Comparison of ENCODE assay signal across 12 cellular contexts in the genomic region with DNA sequence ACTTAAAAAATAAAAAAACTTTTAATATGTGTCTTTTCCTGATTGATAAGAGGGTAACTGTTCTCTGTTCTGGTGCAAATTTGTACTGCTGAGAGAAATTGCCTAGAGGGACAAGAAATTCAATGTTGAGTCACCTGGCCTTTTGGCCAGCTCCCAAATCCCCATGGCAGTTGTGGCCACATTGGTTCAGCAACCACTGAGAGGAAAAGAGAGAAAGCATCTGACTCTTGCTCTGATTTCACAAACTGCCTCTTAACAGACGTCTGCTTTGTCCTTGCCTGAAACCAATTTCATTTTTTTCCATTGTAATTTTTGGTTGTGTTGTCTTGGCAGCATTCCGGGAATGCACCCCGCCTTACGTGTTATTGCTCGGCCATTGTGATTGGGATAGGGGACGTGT. TPM values are rescaled to one million over a fixed set of nuclear protein-coding genes. Genes with fewer than 3 reads are reported as not detected.
A peak's percentile ranks its signal among the peaks of the same experiment; 100 is the strongest.
DNase-seq lines count a peak whose midpoint lies in the region; FAIRE-seq and TF ChIP-seq lines count a peak whose summit lies in the region.
"Had no signal": no experiment of that assay in that cellular context is flagged by ENCODE, and none has a peak within 500 bp of the region (broad histone marks: within the 10 kb centered on the region; RNA-seq: fewer than 3 reads in every experiment).

No MANE protein-coding gene starts in this region.

- TF ChIP-seq CTCF in foreskin fibroblast (IDR thresholded peaks at IDR 0.05; ENCODE audit: low read depth, low read length) = no peak

- peak; percentile 94 for FAIRE-seq in H54 (lab: Jason Lieb, UNC)
- FAIRE-seq: D721Med had no signal

- POLR2A ChIA-PET in CD4-positive, alpha-beta memory T cell (lab: Charles Lee; ENCODE audit: partially characterized antibody) = no interaction called here

- H3K4me1 Mint-ChIP-seq in activated naive CD4-positive, alpha-beta T cell treated with anti-CD3 and anti-CD28 coated beads for 36 hours (ENCODE audit: low read depth) = no peaks in the 10 kb centered on the region
- H3K4me1 Mint-ChIP-seq in CD4-positive, alpha-beta memory T cell = peaks cover 11 to 26% (median 18%) of the 10 kb centered on the region in 4 donors

- peaks cover 6% of the 10 kb centered on the region for H3K27me3 Mint-ChIP-seq in activated naive CD4-positive, alpha-beta T cell treated with anti-CD3 and anti-CD28 coated beads for 36 hours (ENCODE audit: low read depth)
- H3K27me3 Mint-ChIP-seq in CD4-positive, alpha-beta memory T cell = no peaks in the 10 kb centered on the region

- no peak overlapping the region for H3K27ac Mint-ChIP-seq in activated naive CD4-positive, alpha-beta T cell treated with anti-CD3 and anti-CD28 coated beads for 36 hours
- H3K27ac Mint-ChIP-seq in CD4-positive, alpha-beta memory T cell = no peak overlapping the region

- no peaks in the 10 kb centered on the region for H3K9me3 Mint-ChIP-seq in activated naive CD4-positive, alpha-beta T cell treated with anti-CD3 and anti-CD28 coated beads for 36 hours
- H3K9me3 Mint-ChIP-seq in CD4-positive, alpha-beta memory T cell = no peaks in the 10 kb centered on the region

- no peaks in the 10 kb centered on the region for H3K36me3 ChIP-seq in CD4-positive, alpha-beta memory T cell (ENCODE audit: insufficient read depth, low read length)
- H3K36me3 ChIP-seq: heart right ventricle had no signal

- H3K27ac ChIP-seq in CD4-positive, alpha-beta memory T cell (ENCODE audit: low read depth, low read length) = no peak overlapping the region
- H3K27ac ChIP-seq: heart right ventricle had no signal

- CTCF ChIA-PET in activated naive CD4-positive, alpha-beta T cell treated with anti-CD3 and anti-CD28 coated beads for 36 hours (lab: Charles Lee) = no interaction called here
- CTCF ChIA-PET in CD4-positive, alpha-beta memory T cell (lab: Charles Lee; ENCODE audit: partially characterized antibody) = no interaction called here

- no peak overlapping the region for H3K4me3 ChIP-seq in foreskin fibroblast (ENCODE audit: low read depth in 1 of 2, low read length in 2 of 2)
- no peak overlapping the region for H3K4me3 ChIP-seq in CD4-positive, alpha-beta memory T cell (ENCODE audit: low read length in 2 of 2)
- H3K4me3 ChIP-seq: heart right ventricle had no signal

- no peaks in the 10 kb centered on the region for H3K36me3 Mint-ChIP-seq in activated naive CD4-positive, alpha-beta T cell treated with anti-CD3 and anti-CD28 coated beads for 36 hours (ENCODE audit: low read depth)
- H3K36me3 Mint-ChIP-seq in CD4-positive, alpha-beta memory T cell = no peaks in the 10 kb centered on the region

- H3K9me3 ChIP-seq in CD4-positive, alpha-beta memory T cell (ENCODE audit: control insufficient read depth in 1 of 2, low read length in 2 of 2) = no peaks in the 10 kb centered on the region
- H3K9me3 ChIP-seq: heart right ventricle had no signal

- H3K4me1 ChIP-seq in CD4-positive, alpha-beta memory T cell (ENCODE audit: insufficient read depth, low read length) = peaks cover 13% of the 10 kb centered on the region

- H3K27me3 ChIP-seq in CD4-positive, alpha-beta memory T cell (ENCODE audit: insufficient read depth, low read length) = no peaks in the 10 kb centered on the region
- H3K27me3 ChIP-seq: heart right ventricle had no signal

- intact Hi-C loops in activated naive CD4-positive, alpha-beta T cell treated with anti-CD3 and anti-CD28 coated beads for 36 hours (cut with micrococcal nuclease) = no loop called here
- intact Hi-C loops in CD4-positive, alpha-beta memory T cell (cut with micrococcal nuclease) = no loop called here

- DNase-seq in A172 (ENCODE audit: low spot score) = peak; percentile 11
- peak; percentile 19 for DNase-seq in H54 (ENCODE audit: insufficient read length, low spot score)
- DNase-seq in SW480 (ENCODE audit: low spot score) = peak; percentile 89
- DNase-seq in foreskin fibroblast = peak; percentile 12 to 53
- DNase-seq in NCI-H526 treated with DMSO at 0.1 percent for 48 hours (lab: John Stamatoyannopoulos, UW) = no peak
- DNase-seq in effector CD8-positive, alpha-beta T cell (lab: John Stamatoyannopoulos, UW) = no peak
- DNase-seq in activated naive CD4-positive, alpha-beta T cell treated with anti-CD3 and anti-CD28 coated beads for 36 hours = no peak
- DNase-seq in CD4-positive, alpha-beta memory T cell = no peak
- DNase-seq: activated naive CD4-positive, alpha-beta T cell; NCI-H1694 treated with DMSO at 0.1 percent for 48 hours had no signal

- H3K4me3 Mint-ChIP-seq in activated naive CD4-positive, alpha-beta T cell treated with anti-CD3 and anti-CD28 coated beads for 36 hours = no peak overlapping the region
- no peak overlapping the region for H3K4me3 Mint-ChIP-seq in CD4-positive, alpha-beta memory T cell

- TF ChIP-seq POLR2A in H54 (IDR thresholded peaks at IDR 0.05; ENCODE audit: low read depth, low read length) = no peak

RNA-seq across cellular contexts. Expression of a gene that starts 42.4 kb away (rescaled TPM):
- not detected in 2 replicates for total RNA-seq in A172 (2014; rRNA removed; shearing (Covaris generic))
- total RNA-seq in activated naive CD4-positive, alpha-beta T cell treated with anti-CD3 and anti-CD28 coated beads for 36 hours = under 1 TPM; 0.02 to 0.05 TPM
- under 1 TPM; 0.11 to 0.12 TPM for total RNA-seq in CD4-positive, alpha-beta memory T cell
- under 1 TPM in 1 of 2 donors, not detected in 1; 0.18 TPM for polyA plus RNA-seq in CD4-positive, alpha-beta memory T cell

Comparison
In these comparisons a context has a peak if more than half of its experiments do, and no peak if none do; other contexts are left out.
1. DNase-seq: peak in A172 (single experiment), H54 (single experiment), SW480 (single experiment) and foreskin fibroblast (2 of 2); none in NCI-H526 treated with DMSO at 0.1 percent for 48 hours (single experiment), effector CD8-positive, alpha-beta T cell (single experiment), activated naive CD4-positive, alpha-beta T cell treated with anti-CD3 and anti-CD28 coated beads for 36 hours (single experiment) and CD4-positive, alpha-beta memory T cell (0 of 5).